7 cellular contexts compared by ENCODE assay signal in the genomic region with DNA sequence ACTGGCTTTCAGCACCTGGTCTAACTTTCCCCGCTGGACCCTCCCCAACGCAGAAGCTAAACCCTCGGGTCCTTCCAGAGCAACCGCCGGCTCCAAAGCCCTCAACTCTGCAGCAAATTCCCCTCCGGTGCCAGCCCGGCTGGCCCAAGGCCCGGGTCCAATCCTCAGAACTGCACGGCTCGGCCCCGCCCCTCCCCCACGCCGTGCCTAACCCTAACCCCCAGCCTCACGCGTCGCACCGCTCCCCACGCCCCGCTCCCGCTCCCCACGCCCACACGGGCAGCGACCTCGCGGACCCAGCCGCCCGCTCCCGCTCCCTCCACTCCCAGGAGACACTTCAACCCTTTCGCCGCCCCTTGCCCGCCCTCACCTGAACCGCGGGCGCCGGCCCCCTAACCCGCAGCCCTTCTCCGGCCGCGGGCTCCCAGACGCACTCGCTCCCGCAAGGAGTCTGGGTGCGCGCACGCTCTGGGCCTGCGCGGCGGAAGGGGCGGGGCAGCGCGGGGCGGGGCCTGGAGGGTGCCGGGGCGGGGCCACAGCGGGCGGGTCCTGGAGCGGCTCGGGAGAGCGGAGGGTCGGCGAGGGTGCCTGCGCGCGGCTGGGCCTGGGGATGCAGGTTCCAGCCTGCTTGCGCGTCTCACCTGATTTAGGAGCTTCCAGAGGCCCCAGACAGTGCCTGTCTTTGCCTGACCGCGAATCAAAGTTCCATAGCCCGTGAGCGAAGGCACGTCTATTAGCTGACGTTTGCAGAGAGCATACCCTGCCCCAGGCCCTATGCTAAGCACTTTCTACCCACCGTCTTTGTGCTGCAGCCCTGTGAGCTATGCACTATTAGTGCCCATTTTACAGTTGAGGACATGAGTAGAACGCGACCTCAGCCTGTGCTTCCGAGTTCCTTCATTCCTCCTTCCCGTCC. TPM values are rescaled to one million over a fixed set of nuclear protein-coding genes. Genes with fewer than 3 reads are reported as not detected.
DNase-seq lines count a peak whose midpoint lies in the region; ATAC-seq and TF ChIP-seq lines count a peak whose summit lies in the region.

NFRKB (minus strand) TSS at position 453 of the 916 bp plus-strand sequence. CDS start 2,729 bp downstream, outside the sequence.

- H2AFZ ChIP-seq in hepatocyte = peak within 1 kb of the TSS; percentile 84

- DNase-seq in NCI-H146 treated with DMSO at 0.1 percent for 48 hours (lab: John Stamatoyannopoulos, UW; ENCODE audit: unreplicated experiment) (peak; percentile 69), T-helper 9 cell (peak; percentile 89), astrocyte of the hippocampus (ENCODE audit: low read depth, low spot score) (peak; percentile 93), hepatocyte (ENCODE audit: low spot score) (peak; percentile 92), retinal pigment epithelial cell (ENCODE audit: low read depth) (no peak)

- H3K4me3 ChIP-seq in hepatocyte = peak within 1 kb of the TSS; percentile 95
- peak within 1 kb of the TSS; percentile 82 for H3K4me3 ChIP-seq in retinal pigment epithelial cell (ENCODE audit: low read length)

- peak within 1 kb of the TSS; percentile 88 for H3K4me2 ChIP-seq in hepatocyte

- H3K27me3 ChIP-seq in hepatocyte = no peaks in the 10 kb centered on the region

- peaks cover 34% of the 10 kb centered on the region for H3K79me2 ChIP-seq in hepatocyte

- peaks cover 19% of the 10 kb centered on the region for H3K4me1 ChIP-seq in hepatocyte (ENCODE audit: insufficient read depth)

- WGBS in hepatocyte (ENCODE audit: low lambda C conversion rate, missing lambda C conversion rate) = 3% methylated on average over 38 of the region's 77 CpGs

- no peaks in the 10 kb centered on the region for H4K20me1 ChIP-seq in hepatocyte (ENCODE audit: insufficient read depth, poor library complexity, severe bottlenecking)

- H3K9me3 ChIP-seq in hepatocyte (ENCODE audit: low read depth) = no peaks in the 10 kb centered on the region

- ATAC-seq in GM18499 (IDR thresholded peaks at IDR 0.05; ENCODE audit: insufficient read depth, unreplicated experiment) = peak; percentile 73
- ATAC-seq in HG02870 (IDR thresholded peaks at IDR 0.05; ENCODE audit: unreplicated experiment) = peak; percentile 87

- H3K27ac ChIP-seq in hepatocyte = peak within 1 kb of the TSS; percentile 86

- H3K36me3 ChIP-seq in hepatocyte (replicated peaks; ENCODE audit: insufficient read depth, low read depth) = no peaks in the 10 kb centered on the region

- no peaks in the 10 kb centered on the region for H3K9me2 ChIP-seq in hepatocyte (replicated peaks; ENCODE audit: insufficient read depth)

- no peak for TF ChIP-seq CTCF in hepatocyte (IDR thresholded peaks at IDR 0.05; ENCODE audit: poor library complexity)
- no peak for TF ChIP-seq CTCF in retinal pigment epithelial cell (conservative IDR thresholded peaks at IDR 0.05; ENCODE audit: low read depth, low read length)

RNA-seq across cellular contexts. Expression of gene NFRKB, which starts in this region (rescaled TPM):
- 19.3 and 27.3 TPM in 2 replicates for total RNA-seq in hepatocyte
- polyA plus RNA-seq in hepatocyte = 12.8 and 21.0 TPM in 2 replicates
